In the genomic region with DNA sequence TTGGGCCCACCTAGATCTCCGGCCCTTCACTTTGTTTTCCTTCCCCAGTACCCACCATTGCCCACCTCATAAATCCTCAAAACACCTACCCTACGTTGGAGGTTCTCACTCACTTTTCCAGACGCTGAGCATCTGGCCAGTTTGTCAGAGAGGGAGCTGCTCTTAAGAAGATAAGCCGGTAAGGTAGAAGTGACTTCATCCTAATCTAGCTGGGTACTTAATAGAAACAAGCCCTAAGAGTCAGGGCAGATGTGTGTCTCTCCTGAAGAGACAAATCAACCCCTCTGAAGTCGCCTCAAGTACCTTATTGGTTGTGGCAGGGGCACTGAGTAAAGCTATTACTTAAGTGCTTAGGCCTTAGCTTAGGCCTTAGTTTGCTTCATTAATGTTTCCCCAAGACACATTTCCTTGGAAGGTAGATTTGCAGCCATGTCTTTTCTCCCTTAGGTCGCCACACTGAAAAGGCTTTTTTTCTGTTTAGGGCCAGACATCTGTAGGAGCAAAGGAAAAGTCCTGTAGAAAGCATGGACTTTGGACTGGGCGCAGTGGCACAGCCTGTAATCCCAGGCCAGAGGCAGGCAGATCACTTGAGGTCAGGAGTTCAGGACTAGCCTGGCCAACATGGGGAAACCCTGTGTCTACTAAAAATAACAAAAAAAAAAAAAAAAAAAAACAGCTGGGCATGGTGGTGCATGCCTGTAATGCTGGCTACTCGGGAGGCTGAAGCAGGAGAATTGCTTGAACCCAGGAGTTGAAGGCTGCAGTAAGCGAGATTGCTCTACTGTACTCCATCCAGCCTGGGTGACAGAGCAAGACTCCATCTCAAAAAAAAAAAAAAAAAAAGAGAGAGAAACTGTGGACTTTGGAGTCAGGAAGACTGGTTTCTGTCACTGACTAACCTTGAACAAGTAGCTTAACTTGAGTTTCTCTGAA, we compare ENCODE assay signal across 8 cellular contexts. TPM values are rescaled to one million over a fixed set of nuclear protein-coding genes. Genes with fewer than 3 reads are reported as not detected.
DNase-seq lines count a peak whose midpoint lies in the region; ATAC-seq, FAIRE-seq and TF ChIP-seq lines count a peak whose summit lies in the region.

No MANE protein-coding gene starts in this region.

- peaks cover 24% of the 10 kb centered on the region for H3K36me3 Mint-ChIP-seq in Caco-2 (ENCODE audit: insufficient read depth, unreplicated experiment)

- POLR2A ChIA-PET in Caco-2 (lab: Charles Lee), result interaction anchor here (0.6 kb wide), 4 partner anchors 117 to 1075 kb away, joined by 3 to 8 read pairs (median 3); no protein-coding TSS in a partner anchor

- H3K27ac Mint-ChIP-seq in Caco-2 (ENCODE audit: unreplicated experiment), result peak overlapping the region; percentile 88

- peak overlapping the region; percentile 88 for H3K4me3 Mint-ChIP-seq in Caco-2 (ENCODE audit: unreplicated experiment)

- H3K27ac ChIP-seq in dorsolateral prefrontal cortex, result peak overlapping the region in 33 of 59 donors; percentile 18 to 93 (median 81)

- no peak for DNase-seq in Caco-2
- no peak for DNase-seq in MG63
- DNase-seq in dorsolateral prefrontal cortex, result no peak
- DNase-seq in myocyte (ENCODE audit: low read depth), result peak; percentile 15
- no peak for DNase-seq in frontal cortex (ENCODE audit: low spot score in 2 of 2)

- H3K4me1 ChIP-seq in Caco-2, result peaks cover 12% of the 10 kb centered on the region

- no peak for FAIRE-seq in frontal cortex (lab: Jason Lieb, UNC)

- H3K36me3 ChIP-seq in Caco-2 (ENCODE audit: control insufficient read depth, insufficient read depth, low read length), result no peaks in the 10 kb centered on the region; the same call in 1 of the 2 replicates
- H3K36me3 ChIP-seq in MG63, result peaks cover 20% of the 10 kb centered on the region

- TF ChIP-seq CTCF in Caco-2 (IDR thresholded peaks at IDR 0.05; ENCODE audit: insufficient read depth in 1 of 2, low read depth in 1 of 2, low read length in 1 of 2, severe bottlenecking in 1 of 2, unreplicated experiment in 1 of 2) (no peak), dorsolateral prefrontal cortex (IDR thresholded peaks at IDR 0.05 in 54 of 56, conservative IDR thresholded peaks at IDR 0.05 in 2 of 56; ENCODE audit: low read depth in 1 of 56, partially characterized antibody in 56 of 56) (no peak)

- ATAC-seq in GM18858 (IDR thresholded peaks at IDR 0.05; ENCODE audit: unreplicated experiment) (no peak), HG03095 (IDR thresholded peaks at IDR 0.05; ENCODE audit: unreplicated experiment) (no peak), HG03139 (IDR thresholded peaks at IDR 0.05; ENCODE audit: unreplicated experiment) (no peak)

- H3K4me3 ChIP-seq in Caco-2 (ENCODE audit: low read depth, low read length) (peak overlapping the region; percentile 81), MG63 (peak overlapping the region; percentile 91), dorsolateral prefrontal cortex (peak overlapping the region; percentile 52 to 100 (median 95))

- BruUV-seq in Caco-2 (replicated peaks; lab: Mats Ljungman, UMichigan), result TSS peak; percentile 54

- intact Hi-C loops in Caco-2 (cut with micrococcal nuclease; ENCODE audit: unreplicated experiment), result no loop called here
- intact Hi-C loops in dorsolateral prefrontal cortex (cut with DNase I), result loop anchor here in 1 of 2 donors (2.0 to 5.0 kb wide), 2 partner anchors 19 to 49 kb away; a partner anchor contains a TSS

- CTCF ChIA-PET in Caco-2 (lab: Charles Lee), result interaction anchor here (0.7 to 1.8 kb wide), 5 partner anchors 10 to 176 kb away, joined by 3 to 7 read pairs (median 4); no protein-coding TSS in a partner anchor

- peaks cover 7% of the 10 kb centered on the region for H3K4me1 Mint-ChIP-seq in Caco-2 (ENCODE audit: low read depth, unreplicated experiment)

- no peaks in the 10 kb centered on the region for H3K27me3 ChIP-seq in Caco-2 (replicated peaks; ENCODE audit: control insufficient read depth, insufficient read depth, low read length)
- no peaks in the 10 kb centered on the region for H3K27me3 ChIP-seq in MG63
- no peaks in the 10 kb centered on the region for H3K27me3 ChIP-seq in dorsolateral prefrontal cortex

- H3K9me3 Mint-ChIP-seq in Caco-2 (ENCODE audit: unreplicated experiment), result no peaks in the 10 kb centered on the region

- H3K27me3 Mint-ChIP-seq in Caco-2 (ENCODE audit: insufficient read depth, unreplicated experiment), result no peaks in the 10 kb centered on the region

- H3K9me3 ChIP-seq in Caco-2 (no peaks in the 10 kb centered on the region), MG63 (no peaks in the 10 kb centered on the region)

RNA-seq across cellular contexts. Expression of a gene that starts 1.0 kb away (rescaled TPM):
- total RNA-seq in Caco-2 (2022) (27.9 and 29.1 TPM in 2 replicates), dorsolateral prefrontal cortex (10 to 100 TPM; 11.2 to 27.0 (median 20.5) TPM), myocyte (17.2 and 21.7 TPM in 2 replicates), frontal cortex (6.1 TPM)
- 22.2 and 42.3 TPM in 2 replicates for total RNA-seq in MG63 (2014; rRNA removed; shearing (Covaris generic); ENCODE audit: low replicate concordance)
- polyA plus RNA-seq in myocyte (2012), result 25.1 TPM

RNA-seq across cellular contexts. Expression of a gene that starts 20.5 kb away (rescaled TPM):
- total RNA-seq in Caco-2 (2022) (15.3 and 16.2 TPM in 2 replicates), dorsolateral prefrontal cortex (10 to 100 TPM; 24.2 to 55.3 (median 37.6) TPM), myocyte (14.5 and 16.4 TPM in 2 replicates), frontal cortex (17.1 TPM)
- total RNA-seq in MG63 (2014; rRNA removed; shearing (Covaris generic); ENCODE audit: low replicate concordance), result 10.2 and 12.9 TPM in 2 replicates
- 22.0 TPM for polyA plus RNA-seq in myocyte (2012)

RNA-seq across cellular contexts. Expression of a gene that starts 51.4 kb away (rescaled TPM):
- total RNA-seq in Caco-2 (2022) (91.2 and 94.5 TPM in 2 replicates), dorsolateral prefrontal cortex (10 to 100 TPM; 51.7 to 77.3 (median 64.0) TPM), myocyte (23.8 and 25.7 TPM in 2 replicates), frontal cortex (26.1 TPM)
- total RNA-seq in MG63 (2014; rRNA removed; shearing (Covaris generic); ENCODE audit: low replicate concordance), result 7.5 and 21.6 TPM in 2 replicates
- polyA plus RNA-seq in myocyte (2012), result 31.6 TPM
